In genomic region chr2:96180521-96180920, GRCh38 we compare ENCODE assay signal across 25 cellular contexts. TPM values are rescaled to one million over a fixed set of nuclear protein-coding genes. Genes with fewer than 3 reads are reported as not detected.
DNase-seq lines count a peak whose midpoint lies in the region; ATAC-seq and FAIRE-seq lines count a peak whose summit lies in the region.
"Had no signal": no experiment of that assay in that cellular context is flagged by ENCODE, and none has a peak within 500 bp of the region (broad histone marks: within the 10 kb centered on the region; RNA-seq: fewer than 3 reads in every experiment).

No MANE protein-coding gene starts in this region.

- no peaks in the 10 kb centered on the region for H3K9me2 ChIP-seq in Karpas-422 (replicated peaks; ENCODE audit: insufficient read depth, low read length)

- peaks cover 9% of the 10 kb centered on the region for H3K4me1 ChIP-seq in Karpas-422 (ENCODE audit: low read length)
- H3K4me1 ChIP-seq: BE2C, Caco-2 had no signal

- no peaks in the 10 kb centered on the region for H3K27me3 Mint-ChIP-seq in activated naive CD8-positive, alpha-beta T cell treated with anti-CD3 and anti-CD28 coated beads, Interleukin-2, amount 10 ng/mL, durations not matched to agents 7 days and 5 days
- no peaks in the 10 kb centered on the region for H3K27me3 Mint-ChIP-seq in activated naive CD8-positive, alpha-beta T cell treated with anti-CD3 and anti-CD28 coated beads, Interleukin-2, amount 50 U/mL, for 24 hours
- no peaks in the 10 kb centered on the region for H3K27me3 Mint-ChIP-seq in effector memory CD8-positive, alpha-beta T cell
- H3K27me3 Mint-ChIP-seq: CD4-positive, CD25-positive, alpha-beta regulatory T cell; CD8-positive, alpha-beta memory T cell had no signal

- no peak for FAIRE-seq in frontal cortex (lab: Jason Lieb, UNC)
- FAIRE-seq: A204.1, D721Med, GM12892, GM18507 had no signal

- no peak for DNase-seq in activated naive CD8-positive, alpha-beta T cell treated with anti-CD3 and anti-CD28 coated beads, Interleukin-2, amount 10 ng/mL, durations not matched to agents 7 days and 5 days
- DNase-seq in activated naive CD8-positive, alpha-beta T cell treated with anti-CD3 and anti-CD28 coated beads, Interleukin-2, amount 50 U/mL, for 24 hours, result no peak
- DNase-seq in Karpas-422, result peak; percentile 43
- no peak for DNase-seq in effector memory CD8-positive, alpha-beta T cell
- DNase-seq in stimulated activated effector memory CD8-positive, alpha-beta T cell treated with anti-CD3 and anti-CD28 coated beads, Interleukin-12 subunit alpha, Interleukin-12 subunit beta, amount 100 ng/mL, for 72 hours (ENCODE audit: low spot score in 2 of 2), result no peak
- DNase-seq in frontal cortex (ENCODE audit: low spot score in 2 of 2), result no peak
- no peak for DNase-seq in dedifferentiated amniotic fluid mesenchymal stem cell (ENCODE audit: extremely low spot score)
- DNase-seq: ACHN; BE2C; C1 segment of cervical spinal cord; Caco-2; CD8-positive, alpha-beta memory T cell; GDM1; GOT3; H7; HFFc6; IMR-90 had no signal

- no peak overlapping the region for H3K4me3 ChIP-seq in Karpas-422 (ENCODE audit: low read length)

- no peaks in the 10 kb centered on the region for H3K27me3 ChIP-seq in Karpas-422 (ENCODE audit: low read length)
- H3K27me3 ChIP-seq: BE2C had no signal

- H3K9ac ChIP-seq in Karpas-422 (ENCODE audit: low read length), result no peak overlapping the region

- no peak overlapping the region for H2AFZ ChIP-seq in Karpas-422 (ENCODE audit: low read length)

- no peak overlapping the region for H3K4me2 ChIP-seq in Karpas-422 (ENCODE audit: low read depth, low read length, poor library complexity, severe bottlenecking)

- peaks cover 9% of the 10 kb centered on the region for H3K36me3 Mint-ChIP-seq in activated naive CD8-positive, alpha-beta T cell treated with anti-CD3 and anti-CD28 coated beads, Interleukin-2, amount 10 ng/mL, durations not matched to agents 7 days and 5 days
- H3K36me3 Mint-ChIP-seq in activated naive CD8-positive, alpha-beta T cell treated with anti-CD3 and anti-CD28 coated beads, Interleukin-2, amount 50 U/mL, for 24 hours (ENCODE audit: low read depth), result peaks cover 18% of the 10 kb centered on the region
- H3K36me3 Mint-ChIP-seq in effector memory CD8-positive, alpha-beta T cell (ENCODE audit: insufficient read depth), result peaks cover 20% of the 10 kb centered on the region
- H3K36me3 Mint-ChIP-seq in stimulated activated effector memory CD8-positive, alpha-beta T cell treated with anti-CD3 and anti-CD28 coated beads, Interleukin-12 subunit alpha, Interleukin-12 subunit beta, amount 100 ng/mL, for 72 hours, result peaks cover 36% of the 10 kb centered on the region

- H3K27ac ChIP-seq in Karpas-422 (ENCODE audit: low read length), result no peak overlapping the region
- H3K27ac ChIP-seq: HL-60 had no signal

- H3K9me3 Mint-ChIP-seq in activated naive CD8-positive, alpha-beta T cell treated with anti-CD3 and anti-CD28 coated beads, Interleukin-2, amount 10 ng/mL, durations not matched to agents 7 days and 5 days, result no peaks in the 10 kb centered on the region
- no peaks in the 10 kb centered on the region for H3K9me3 Mint-ChIP-seq in activated naive CD8-positive, alpha-beta T cell treated with anti-CD3 and anti-CD28 coated beads, Interleukin-2, amount 50 U/mL, for 24 hours
- H3K9me3 Mint-ChIP-seq in effector memory CD8-positive, alpha-beta T cell, result no peaks in the 10 kb centered on the region
- H3K9me3 Mint-ChIP-seq in stimulated activated effector memory CD8-positive, alpha-beta T cell treated with anti-CD3 and anti-CD28 coated beads, Interleukin-12 subunit alpha, Interleukin-12 subunit beta, amount 100 ng/mL, for 72 hours, result no peaks in the 10 kb centered on the region
- H3K9me3 Mint-ChIP-seq: CD4-positive, CD25-positive, alpha-beta regulatory T cell; CD8-positive, alpha-beta memory T cell; HFFc6 had no signal

- no peak overlapping the region for H3K27ac Mint-ChIP-seq in activated naive CD8-positive, alpha-beta T cell treated with anti-CD3 and anti-CD28 coated beads, Interleukin-2, amount 10 ng/mL, durations not matched to agents 7 days and 5 days
- H3K27ac Mint-ChIP-seq in activated naive CD8-positive, alpha-beta T cell treated with anti-CD3 and anti-CD28 coated beads, Interleukin-2, amount 50 U/mL, for 24 hours, result no peak overlapping the region
- H3K27ac Mint-ChIP-seq in effector memory CD8-positive, alpha-beta T cell, result peak overlapping the region in 1 of 2 donors; percentile 19
- no peak overlapping the region for H3K27ac Mint-ChIP-seq in stimulated activated effector memory CD8-positive, alpha-beta T cell treated with anti-CD3 and anti-CD28 coated beads, Interleukin-12 subunit alpha, Interleukin-12 subunit beta, amount 100 ng/mL, for 72 hours
- H3K27ac Mint-ChIP-seq: HFFc6 had no signal

- no peaks in the 10 kb centered on the region for H4K20me1 ChIP-seq in Karpas-422 (ENCODE audit: insufficient read depth, low read depth, low read length)

- no peaks in the 10 kb centered on the region for H3K79me2 ChIP-seq in Karpas-422 (ENCODE audit: low read length)

- H3K4me1 Mint-ChIP-seq in activated naive CD8-positive, alpha-beta T cell treated with anti-CD3 and anti-CD28 coated beads, Interleukin-2, amount 10 ng/mL, durations not matched to agents 7 days and 5 days, result peaks cover 14% of the 10 kb centered on the region
- H3K4me1 Mint-ChIP-seq in activated naive CD8-positive, alpha-beta T cell treated with anti-CD3 and anti-CD28 coated beads, Interleukin-2, amount 50 U/mL, for 24 hours, result peaks cover 7% of the 10 kb centered on the region
- peaks cover 3 to 22% of the 10 kb centered on the region in 2 donors for H3K4me1 Mint-ChIP-seq in effector memory CD8-positive, alpha-beta T cell (ENCODE audit: low read depth in 2 of 2)
- peaks cover 23% of the 10 kb centered on the region for H3K4me1 Mint-ChIP-seq in stimulated activated effector memory CD8-positive, alpha-beta T cell treated with anti-CD3 and anti-CD28 coated beads, Interleukin-12 subunit alpha, Interleukin-12 subunit beta, amount 100 ng/mL, for 72 hours

- H3K36me3 ChIP-seq in Karpas-422 (ENCODE audit: insufficient read depth, low read length), result peaks cover 9% of the 10 kb centered on the region; the same call in 1 of the 2 replicates

- POLR2A ChIA-PET in activated naive CD8-positive, alpha-beta T cell treated with anti-CD3 and anti-CD28 coated beads, Interleukin-2, amount 10 ng/mL, durations not matched to agents 7 days and 5 days (lab: Charles Lee), result interaction anchor here (0.7 to 1.0 kb wide), 3 partner anchors 17 to 62 kb away, joined by 3 read pairs; partner anchors contain the start of gene STARD7

- no peaks in the 10 kb centered on the region for H3K9me3 ChIP-seq in Karpas-422 (ENCODE audit: low read length)
- H3K9me3 ChIP-seq: BE2C, Caco-2 had no signal

- H3K4me3 Mint-ChIP-seq in activated naive CD8-positive, alpha-beta T cell treated with anti-CD3 and anti-CD28 coated beads, Interleukin-2, amount 10 ng/mL, durations not matched to agents 7 days and 5 days, result no peak overlapping the region
- no peak overlapping the region for H3K4me3 Mint-ChIP-seq in activated naive CD8-positive, alpha-beta T cell treated with anti-CD3 and anti-CD28 coated beads, Interleukin-2, amount 50 U/mL, for 24 hours
- no peak overlapping the region for H3K4me3 Mint-ChIP-seq in effector memory CD8-positive, alpha-beta T cell
- no peak overlapping the region for H3K4me3 Mint-ChIP-seq in stimulated activated effector memory CD8-positive, alpha-beta T cell treated with anti-CD3 and anti-CD28 coated beads, Interleukin-12 subunit alpha, Interleukin-12 subunit beta, amount 100 ng/mL, for 72 hours
- H3K4me3 Mint-ChIP-seq: CD4-positive, CD25-positive, alpha-beta regulatory T cell; CD8-positive, alpha-beta memory T cell; HFFc6 had no signal

- ATAC-seq in activated naive CD8-positive, alpha-beta T cell treated with anti-CD3 and anti-CD28 coated beads, Interleukin-2, amount 10 ng/mL, durations not matched to agents 7 days and 5 days (ENCODE audit: low read depth), result peak; percentile 65
- ATAC-seq in activated naive CD8-positive, alpha-beta T cell treated with anti-CD3 and anti-CD28 coated beads, Interleukin-2, amount 50 U/mL, for 24 hours, result no peak
- ATAC-seq in effector memory CD8-positive, alpha-beta T cell (replicated peaks), result peak; percentile 64
- ATAC-seq in stimulated activated effector memory CD8-positive, alpha-beta T cell treated with anti-CD3 and anti-CD28 coated beads, Interleukin-12 subunit alpha, Interleukin-12 subunit beta, amount 100 ng/mL, for 72 hours, result peak; percentile 8

RNA-seq across cellular contexts. Expression of gene STARD7, which starts 28.1 kb away (rescaled TPM):
- 100 to 1,000 TPM; 105 to 114 TPM for total RNA-seq in activated naive CD8-positive, alpha-beta T cell treated with anti-CD3 and anti-CD28 coated beads, Interleukin-2, amount 10 ng/mL, durations not matched to agents 7 days and 5 days
- 140 and 167 TPM in 2 replicates for total RNA-seq in Karpas-422 (2014; rRNA removed; shearing (Covaris generic); ENCODE audit: low replicate concordance)
- 174 TPM for total RNA-seq in frontal cortex

RNA-seq across cellular contexts. Expression of gene DUSP2, which starts 35.3 kb away (rescaled TPM):
- total RNA-seq in activated naive CD8-positive, alpha-beta T cell treated with anti-CD3 and anti-CD28 coated beads, Interleukin-2, amount 10 ng/mL, durations not matched to agents 7 days and 5 days, result 10 to 100 TPM; 47.7 to 50.2 TPM
- 25.1 and 45.2 TPM in 2 replicates for total RNA-seq in Karpas-422 (2014; rRNA removed; shearing (Covaris generic); ENCODE audit: low replicate concordance)
- 4.5 TPM for total RNA-seq in frontal cortex

RNA-seq across cellular contexts. Expression of gene ASTL, which starts 42.2 kb away (rescaled TPM):
- 10 to 100 TPM; 12.2 to 14.7 TPM for total RNA-seq in activated naive CD8-positive, alpha-beta T cell treated with anti-CD3 and anti-CD28 coated beads, Interleukin-2, amount 10 ng/mL, durations not matched to agents 7 days and 5 days
- not detected in 2 replicates for total RNA-seq in Karpas-422 (2014; rRNA removed; shearing (Covaris generic); ENCODE audit: low replicate concordance)
- total RNA-seq in frontal cortex, result not detected
- total RNA-seq: Daoy, H7, HT1080, IMR-90 had no signal

Comparison
In these comparisons a context has a peak if more than half of its experiments do, and no peak if none do; other contexts are left out.
1. RNA of gene ASTL, which starts 42.2 kb away (total RNA-seq): 12.2 to 14.7 TPM in activated naive CD8-positive, alpha-beta T cell treated with anti-CD3 and anti-CD28 coated beads, Interleukin-2, amount 10 ng/mL, durations not matched to agents 7 days and 5 days; not detected in Karpas-422 and not detected in frontal cortex (single experiment); every median in the first group is over 10 times any median in the second.